Comparison of ENCODE assay signal across 27 cellular contexts in genomic region chr20:37558306-37558705, GRCh38. TPM values are rescaled to one million over a fixed set of nuclear protein-coding genes. Genes with fewer than 3 reads are reported as not detected.
"Had no signal": no experiment of that assay in that cellular context is flagged by ENCODE, and none has a peak within 500 bp of the region (broad histone marks: within the 10 kb centered on the region; RNA-seq: fewer than 3 reads in every experiment).

No MANE protein-coding gene starts in this region.

- H3K36me3 Mint-ChIP-seq: activated CD4-positive, alpha-beta memory T cell treated with anti-CD3 and anti-CD28 coated beads for 36 hours; activated naive CD4-positive, alpha-beta T cell treated with anti-CD3 and anti-CD28 coated beads, Interleukin-2, amount 50 U/mL, for 24 hours; activated naive CD8-positive, alpha-beta T cell treated with anti-CD3 and anti-CD28 coated beads for 36 hours had no signal

- H3K4me1 Mint-ChIP-seq: activated B cell treated with CpG ODN at 0.5 μM for 24 hours; activated naive CD4-positive, alpha-beta T cell treated with anti-CD3 and anti-CD28 coated beads, Interleukin-2, amount 50 U/mL, for 24 hours; activated naive CD8-positive, alpha-beta T cell treated with anti-CD3 and anti-CD28 coated beads for 36 hours; activated naive CD8-positive, alpha-beta T cell treated with anti-CD3 and anti-CD28 coated beads, Interleukin-2, amount 50 U/mL, for 24 hours; activated T-helper 17 cell treated with anti-CD3 and anti-CD28 coated beads, Interleukin-2, amount 50 U/mL, for 72 hours had no signal

- DNase-seq: activated B cell treated with CpG ODN at 0.5 μM for 24 hours; activated CD4-positive, alpha-beta memory T cell treated with anti-CD3 and anti-CD28 coated beads for 36 hours; activated CD4-positive, alpha-beta T cell treated with anti-CD3 and anti-CD28 coated beads for 48 hours; activated CD8-positive, alpha-beta T cell treated with anti-CD3 and anti-CD28 coated beads, Interleukin-2, amount 10 ng/mL, durations not matched to agents 7 days and 5 days; activated gamma-delta T cell; activated naive CD4-positive, alpha-beta T cell; activated naive CD8-positive, alpha-beta T cell treated with anti-CD3 and anti-CD28 coated beads for 36 hours; activated naive CD8-positive, alpha-beta T cell treated with anti-CD3 and anti-CD28 coated beads, Interleukin-2, amount 50 U/mL, for 24 hours; activated T-cell treated with anti-CD3 and anti-CD28 coated beads, Interleukin-2, amount 50 U/mL, for 4 hours; amygdala; aorta; body of pancreas; caudate nucleus; effector CD8-positive, alpha-beta T cell; esophagus squamous epithelium; foreskin melanocyte; head of caudate nucleus; T-helper 1 cell; T-helper 17 cell; T1000; WERI-Rb-1 had no signal

- H3K9me3 Mint-ChIP-seq: activated B cell treated with CpG ODN at 0.5 μM for 24 hours; activated CD4-positive, alpha-beta memory T cell treated with anti-CD3 and anti-CD28 coated beads for 36 hours; activated naive CD4-positive, alpha-beta T cell treated with anti-CD3 and anti-CD28 coated beads, Interleukin-2, amount 50 U/mL, for 24 hours; activated naive CD8-positive, alpha-beta T cell treated with anti-CD3 and anti-CD28 coated beads for 36 hours; activated naive CD8-positive, alpha-beta T cell treated with anti-CD3 and anti-CD28 coated beads, Interleukin-2, amount 50 U/mL, for 24 hours; activated T-cell treated with anti-CD3 and anti-CD28 coated beads, Interleukin-2, amount 50 U/mL, for 4 hours; activated T-helper 17 cell treated with anti-CD3 and anti-CD28 coated beads, Interleukin-2, amount 50 U/mL, for 72 hours; T-helper 2 cell treated with Interferon-gamma antibody and Interleukin-4, amounts not matched to agents 5 μg/mL and 100 μg/mL, for 36 hours had no signal

- H3K27ac ChIP-seq: adrenal gland, body of pancreas, epithelial cell of prostate, esophagus squamous epithelium, gastroesophageal sphincter, WERI-Rb-1 had no signal

- H3K4me3 Mint-ChIP-seq: activated B cell treated with CpG ODN at 0.5 μM for 24 hours; activated CD4-positive, alpha-beta memory T cell treated with anti-CD3 and anti-CD28 coated beads for 36 hours; activated CD8-positive, alpha-beta T cell treated with anti-CD3 and anti-CD28 coated beads, Interleukin-2, amount 10 ng/mL, durations not matched to agents 7 days and 5 days; activated naive CD4-positive, alpha-beta T cell treated with anti-CD3 and anti-CD28 coated beads, Interleukin-2, amount 50 U/mL, for 24 hours; activated naive CD8-positive, alpha-beta T cell treated with anti-CD3 and anti-CD28 coated beads for 36 hours; activated naive CD8-positive, alpha-beta T cell treated with anti-CD3 and anti-CD28 coated beads, Interleukin-2, amount 50 U/mL, for 24 hours; activated T-cell treated with anti-CD3 and anti-CD28 coated beads, Interleukin-2, amount 50 U/mL, for 4 hours; activated T-helper 17 cell treated with anti-CD3 and anti-CD28 coated beads, Interleukin-2, amount 50 U/mL, for 72 hours; T-helper 17 cell; T-helper 2 cell treated with Interferon-gamma antibody and Interleukin-4, amounts not matched to agents 5 μg/mL and 100 μg/mL, for 36 hours had no signal

- H3K27ac Mint-ChIP-seq: activated B cell treated with CpG ODN at 0.5 μM for 24 hours; activated CD4-positive, alpha-beta memory T cell treated with anti-CD3 and anti-CD28 coated beads for 36 hours; activated CD8-positive, alpha-beta T cell treated with anti-CD3 and anti-CD28 coated beads, Interleukin-2, amount 10 ng/mL, durations not matched to agents 7 days and 5 days; activated naive CD4-positive, alpha-beta T cell treated with anti-CD3 and anti-CD28 coated beads, Interleukin-2, amount 50 U/mL, for 24 hours; activated naive CD8-positive, alpha-beta T cell treated with anti-CD3 and anti-CD28 coated beads for 36 hours; activated naive CD8-positive, alpha-beta T cell treated with anti-CD3 and anti-CD28 coated beads, Interleukin-2, amount 50 U/mL, for 24 hours; activated T-helper 17 cell treated with anti-CD3 and anti-CD28 coated beads, Interleukin-2, amount 50 U/mL, for 72 hours; T-helper 17 cell; T-helper 2 cell treated with Interferon-gamma antibody and Interleukin-4, amounts not matched to agents 5 μg/mL and 100 μg/mL, for 36 hours had no signal

- H3K4me3 ChIP-seq: adrenal gland, body of pancreas, esophagus squamous epithelium, gastroesophageal sphincter had no signal

RNA-seq across cellular contexts. Expression of gene NNAT, which starts 37.3 kb away (rescaled TPM):
- total RNA-seq: T-helper 17 cell had no signal
